In genomic region chr15:48800811-48801460, GRCh38 we compare ENCODE assay signal across 8 cellular contexts. TPM values are rescaled to one million over a fixed set of nuclear protein-coding genes. Genes with fewer than 3 reads are reported as not detected.
DNase-seq lines count a peak whose midpoint lies in the region; ATAC-seq and TF ChIP-seq lines count a peak whose summit lies in the region.

No MANE protein-coding gene starts in this region.

- CTCF ChIA-PET in CD4-positive, alpha-beta T cell (lab: Charles Lee), result interaction anchor here (2.1 kb wide), 1 partner anchor 10 kb away, joined by 6 read pairs; the partner anchor contains the start of gene CEP152
- CTCF ChIA-PET in activated CD4-positive, alpha-beta memory T cell treated with anti-CD3 and anti-CD28 coated beads for 36 hours (lab: Charles Lee), result interaction anchor here (2.0 kb wide), 1 partner anchor 10 kb away, joined by 7 read pairs; the partner anchor contains the start of gene CEP152

- H3K36me3 Mint-ChIP-seq in CD4-positive, alpha-beta T cell (ENCODE audit: low read depth), result peaks cover 19% of the 10 kb centered on the region
- H3K36me3 Mint-ChIP-seq in activated CD4-positive, alpha-beta memory T cell treated with anti-CD3 and anti-CD28 coated beads for 36 hours, result peaks cover 29% of the 10 kb centered on the region

- no peaks in the 10 kb centered on the region for H3K9me3 ChIP-seq in CD4-positive, alpha-beta T cell (ENCODE audit: control insufficient read depth, low read length)

- H3K4me3 ChIP-seq in AG09309 (ENCODE audit: control insufficient read depth, low read depth, low read length), result no peak overlapping the region

- POLR2A ChIA-PET in CD4-positive, alpha-beta T cell (lab: Charles Lee), result interaction anchor here (1.2 to 3.1 kb wide), 2 partner anchors 10 to 77 kb away, joined by 3 to 15 read pairs; partner anchors contain the start of genes CEP152 and EID1
- POLR2A ChIA-PET in activated CD4-positive, alpha-beta memory T cell treated with anti-CD3 and anti-CD28 coated beads for 36 hours (lab: Charles Lee), result no interaction called here

- no peak overlapping the region for H3K27ac Mint-ChIP-seq in CD4-positive, alpha-beta T cell
- H3K27ac Mint-ChIP-seq in activated CD4-positive, alpha-beta memory T cell treated with anti-CD3 and anti-CD28 coated beads for 36 hours, result no peak overlapping the region

- DNase-seq in AG09309 (ENCODE audit: low read depth) (no peak), HT-29 (ENCODE audit: low spot score) (peak; percentile 59), amniotic stem cell (lab: John Stamatoyannopoulos, UW) (peak; percentile 19), left kidney (ENCODE audit: low read depth, low spot score) (peak; percentile 39), foreskin melanocyte (no peak)
- no peak for DNase-seq in CD4-positive, alpha-beta T cell
- DNase-seq in activated CD4-positive, alpha-beta memory T cell treated with anti-CD3 and anti-CD28 coated beads for 36 hours, result no peak
- no peak for DNase-seq in stimulated activated naive CD8-positive, alpha-beta T cell treated with anti-CD3 and anti-CD28 coated beads, Interleukin-15, Interleukin-2, amounts not matched to agents 100 U/mL and 50 U/mL, for 24 hours

- ATAC-seq in CD4-positive, alpha-beta T cell (ENCODE audit: poor library complexity), result no peak
- no peak for ATAC-seq in stimulated activated naive CD8-positive, alpha-beta T cell treated with anti-CD3 and anti-CD28 coated beads, Interleukin-15, Interleukin-2, amounts not matched to agents 100 U/mL and 50 U/mL, for 24 hours

- no peaks in the 10 kb centered on the region for H3K27me3 ChIP-seq in CD4-positive, alpha-beta T cell (ENCODE audit: control insufficient read depth, insufficient read depth, low read length)

- peaks cover 15% of the 10 kb centered on the region for H3K4me1 Mint-ChIP-seq in CD4-positive, alpha-beta T cell (ENCODE audit: low read depth)
- peaks cover 46% of the 10 kb centered on the region for H3K4me1 Mint-ChIP-seq in activated CD4-positive, alpha-beta memory T cell treated with anti-CD3 and anti-CD28 coated beads for 36 hours (ENCODE audit: low read depth)

- H3K27ac ChIP-seq in CD4-positive, alpha-beta T cell (ENCODE audit: low read depth, low read length), result no peak overlapping the region

- no peaks in the 10 kb centered on the region for H3K27me3 Mint-ChIP-seq in CD4-positive, alpha-beta T cell
- no peaks in the 10 kb centered on the region for H3K27me3 Mint-ChIP-seq in activated CD4-positive, alpha-beta memory T cell treated with anti-CD3 and anti-CD28 coated beads for 36 hours

- H3K4me3 Mint-ChIP-seq in CD4-positive, alpha-beta T cell, result no peak overlapping the region
- H3K4me3 Mint-ChIP-seq in activated CD4-positive, alpha-beta memory T cell treated with anti-CD3 and anti-CD28 coated beads for 36 hours, result no peak overlapping the region

- H3K9me3 Mint-ChIP-seq in CD4-positive, alpha-beta T cell, result no peaks in the 10 kb centered on the region
- H3K9me3 Mint-ChIP-seq in activated CD4-positive, alpha-beta memory T cell treated with anti-CD3 and anti-CD28 coated beads for 36 hours, result no peaks in the 10 kb centered on the region

- TF ChIP-seq CTCF in AG09309 (IDR thresholded peaks at IDR 0.05; ENCODE audit: control insufficient read depth, insufficient read depth, low read depth, low read length, missing control alignments), result peak; percentile 43
- TF ChIP-seq CTCF in CD4-positive, alpha-beta T cell (IDR thresholded peaks at IDR 0.05), result no peak

- intact Hi-C loops in CD4-positive, alpha-beta T cell (cut with DNase I, micrococcal nuclease), result loop anchor here in 1 of 2 experiments (5.0 kb wide), 1 partner anchor 444 kb away; no protein-coding TSS in a partner anchor
- intact Hi-C loops in activated CD4-positive, alpha-beta memory T cell treated with anti-CD3 and anti-CD28 coated beads for 36 hours (cut with micrococcal nuclease), result no loop called here

RNA-seq across cellular contexts. Expression of gene CEP152, which starts 9.9 kb away (rescaled TPM):
- 11.1 and 15.2 TPM in 2 replicates for total RNA-seq in HT-29 (2014; rRNA removed; shearing (Covaris generic))
- total RNA-seq in CD4-positive, alpha-beta T cell, result 1 to 10 TPM; 5.2 to 6.3 TPM
- total RNA-seq in activated CD4-positive, alpha-beta memory T cell treated with anti-CD3 and anti-CD28 coated beads for 36 hours, result 10 to 100 TPM; 36.1 to 39.4 TPM

Comparison
In these comparisons a context has a peak if more than half of its experiments do, and no peak if none do; other contexts are left out.
1. DNase-seq: peak in HT-29 (single experiment), amniotic stem cell (single experiment) and left kidney (single experiment); none in AG09309 (single experiment), CD4-positive, alpha-beta T cell (0 of 10), foreskin melanocyte (single experiment), activated CD4-positive, alpha-beta memory T cell treated with anti-CD3 and anti-CD28 coated beads for 36 hours (single experiment) and stimulated activated naive CD8-positive, alpha-beta T cell treated with anti-CD3 and anti-CD28 coated beads, Interleukin-15, Interleukin-2, amounts not matched to agents 100 U/mL and 50 U/mL, for 24 hours (single experiment).